Comparison of ENCODE assay signal across 8 cellular contexts in the genomic region with DNA sequence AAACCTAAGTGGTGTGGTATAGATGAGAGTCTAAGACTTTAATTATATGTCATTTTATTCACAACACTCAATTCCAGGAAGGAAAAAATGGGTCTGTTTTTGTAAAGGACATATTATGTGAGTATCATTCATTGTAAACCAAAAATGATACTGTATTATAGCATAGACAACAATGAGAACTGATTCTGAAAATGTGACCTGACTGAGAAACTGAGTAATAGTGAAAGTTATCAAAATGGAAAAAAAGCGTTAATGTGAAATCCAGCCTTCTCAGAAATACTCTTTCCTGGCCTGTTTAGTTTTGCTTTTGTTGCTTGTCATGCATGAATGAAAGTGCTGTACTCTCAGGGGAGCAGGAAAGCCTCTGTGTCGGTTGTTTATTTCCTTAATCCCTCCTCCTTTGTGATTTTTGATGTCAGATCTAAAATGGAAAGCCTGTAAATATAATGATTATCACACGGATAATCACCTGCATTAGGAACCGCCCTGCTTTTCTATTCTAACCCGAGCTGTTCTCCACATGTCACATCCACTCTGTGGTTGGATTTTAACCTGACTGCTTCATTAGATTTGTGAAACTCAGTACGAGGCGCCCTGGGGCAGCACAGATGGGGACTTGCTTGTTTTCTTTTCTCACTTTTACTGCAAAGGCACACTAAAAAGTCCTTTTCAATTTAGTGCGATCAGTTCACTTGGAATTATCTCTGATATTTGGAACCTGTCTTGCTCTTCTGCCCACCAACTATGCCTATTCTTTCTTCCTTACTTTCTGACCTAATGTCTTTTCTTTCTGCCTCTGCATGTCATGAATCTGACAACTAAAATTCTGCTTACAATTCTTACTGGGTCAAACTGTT.
A peak's percentile ranks its signal among the peaks of the same experiment; 100 is the strongest.
DNase-seq lines count a peak whose midpoint lies in the region; ATAC-seq, FAIRE-seq and TF ChIP-seq lines count a peak whose summit lies in the region.

No MANE protein-coding gene starts in this region.

- FAIRE-seq in D721Med (lab: Jason Lieb, UNC) (peak; percentile 25), frontal cortex (lab: Jason Lieb, UNC) (no peak)

- TF ChIP-seq CTCF in D721Med (IDR thresholded peaks at IDR 0.05; ENCODE audit: insufficient read depth, missing control alignments), result no peak
- TF ChIP-seq CTCF in chondrocyte (IDR thresholded peaks at IDR 0.05), result no peak
- TF ChIP-seq CTCF in nephron (IDR thresholded peaks at IDR 0.05; ENCODE audit: unreplicated experiment in 3 of 3), result no peak
- TF ChIP-seq CTCF in tibial artery (IDR thresholded peaks at IDR 0.05), result no peak

- H3K36me3 Mint-ChIP-seq in T-helper 17 cell (ENCODE audit: low read depth) (no peaks in the 10 kb centered on the region), chondrocyte (ENCODE audit: low read depth) (no peaks in the 10 kb centered on the region), nephron (ENCODE audit: low read depth) (peaks cover 3% of the 10 kb centered on the region)

- H3K36me3 ChIP-seq in tibial artery, result no peaks in the 10 kb centered on the region

- peak overlapping the region; percentile 35 to 56 for H3K27ac ChIP-seq in tibial artery

- H3K4me3 ChIP-seq in tibial artery, result peak overlapping the region; percentile 3 to 5

- no peaks in the 10 kb centered on the region for H3K9me3 Mint-ChIP-seq in chondrocyte (ENCODE audit: low read depth)
- peaks cover 6% of the 10 kb centered on the region for H3K9me3 Mint-ChIP-seq in nephron

- H3K27ac Mint-ChIP-seq in T-helper 17 cell (peak overlapping the region; percentile 98), chondrocyte (ENCODE audit: unreplicated experiment) (peak overlapping the region; percentile 0), nephron (peak overlapping the region; percentile 45 to 76 (median 75))

- no peaks in the 10 kb centered on the region for H3K9me3 ChIP-seq in T-helper 17 cell (ENCODE audit: control insufficient read depth, low read length, poor library complexity, severe bottlenecking)
- H3K9me3 ChIP-seq in tibial artery, result no peaks in the 10 kb centered on the region

- peak overlapping the region; percentile 94 for H3K4me3 Mint-ChIP-seq in T-helper 17 cell
- H3K4me3 Mint-ChIP-seq in chondrocyte (ENCODE audit: unreplicated experiment), result no peak overlapping the region
- peak overlapping the region; percentile 3 to 14 (median 12) for H3K4me3 Mint-ChIP-seq in nephron

- peaks cover 40% of the 10 kb centered on the region for H3K4me1 Mint-ChIP-seq in T-helper 17 cell
- H3K4me1 Mint-ChIP-seq in chondrocyte (ENCODE audit: low read depth), result peaks cover 32% of the 10 kb centered on the region
- peaks cover 60% of the 10 kb centered on the region for H3K4me1 Mint-ChIP-seq in nephron

- H3K27me3 Mint-ChIP-seq in T-helper 17 cell, result no peaks in the 10 kb centered on the region
- H3K27me3 Mint-ChIP-seq in chondrocyte (ENCODE audit: low read depth), result no peaks in the 10 kb centered on the region
- peaks cover 2% of the 10 kb centered on the region for H3K27me3 Mint-ChIP-seq in nephron (ENCODE audit: low read depth)

- H3K4me1 ChIP-seq in tibial artery, result peaks cover 0 to 54% (median 27%) of the 10 kb centered on the region in 4 donors

- ATAC-seq in GM19468 (IDR thresholded peaks at IDR 0.05; ENCODE audit: extremely low read depth, unreplicated experiment) (peak; percentile 56), HG03558 (IDR thresholded peaks at IDR 0.05; ENCODE audit: extremely low read depth, unreplicated experiment) (peak; percentile 60), T-helper 17 cell (peak; percentile 53)

- intact Hi-C loops in tibial artery (cut with DNase I; ENCODE audit: low total_unique reads), result no loop called here

- H3K27me3 ChIP-seq in tibial artery, result no peaks in the 10 kb centered on the region

- DNase-seq in D721Med (ENCODE audit: insufficient read length, low spot score) (no peak), T-helper 17 cell (peak in 1 of 3 donors; percentile 11), chondrocyte (ENCODE audit: low spot score) (no peak), tibial artery (no peak), frontal cortex (ENCODE audit: low spot score in 2 of 2) (no peak)

Comparison
In these comparisons a context has a peak if more than half of its experiments do, and no peak if none do; other contexts are left out.
1. H3K27ac Mint-ChIP-seq: peak in every context shown above with its lines; median percentile 98 in T-helper 17 cell; 75 in nephron; 0 in chondrocyte.